ENCODE assay signal across 2 cellular contexts in the genomic region with DNA sequence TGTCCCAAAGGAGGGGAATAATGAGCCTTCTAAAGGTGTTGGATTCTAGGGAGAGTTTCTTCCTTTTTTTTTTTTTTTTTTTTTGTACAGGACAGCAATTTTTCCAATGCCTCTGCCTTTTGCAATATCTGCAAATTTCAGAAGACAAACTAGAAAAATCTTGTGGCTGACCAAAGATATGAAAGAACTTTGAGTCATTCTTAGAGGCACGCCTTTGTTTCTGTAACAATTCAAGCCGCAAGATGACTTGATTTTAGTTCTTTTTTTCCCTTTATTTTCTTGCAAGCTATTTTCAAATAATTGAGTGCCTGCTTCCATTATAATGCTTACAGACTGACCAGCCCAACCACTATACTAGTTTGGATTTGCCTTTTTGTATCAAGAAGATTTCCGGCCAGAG.
A peak's percentile ranks its signal among the peaks of the same experiment; 100 is the strongest.
TF ChIP-seq lines count a peak whose summit lies in the region.

No MANE protein-coding gene starts in this region.

TF ChIP-seq in A549, 52 proteins besides CTCF, POLR2A, EP300 and RAD21:
- TF ChIP-seq, protein P1, sequence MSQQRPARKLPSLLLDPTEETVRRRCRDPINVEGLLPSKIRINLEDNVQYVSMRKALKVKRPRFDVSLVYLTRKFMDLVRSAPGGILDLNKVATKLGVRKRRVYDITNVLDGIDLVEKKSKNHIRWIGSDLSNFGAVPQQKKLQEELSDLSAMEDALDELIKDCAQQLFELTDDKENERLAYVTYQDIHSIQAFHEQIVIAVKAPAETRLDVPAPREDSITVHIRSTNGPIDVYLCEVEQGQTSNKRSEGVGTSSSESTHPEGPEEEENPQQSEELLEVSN (IDR thresholded peaks at IDR 0.05; ENCODE audit: borderline replicate concordance, low read depth): no peak
- TF ChIP-seq, protein P2, sequence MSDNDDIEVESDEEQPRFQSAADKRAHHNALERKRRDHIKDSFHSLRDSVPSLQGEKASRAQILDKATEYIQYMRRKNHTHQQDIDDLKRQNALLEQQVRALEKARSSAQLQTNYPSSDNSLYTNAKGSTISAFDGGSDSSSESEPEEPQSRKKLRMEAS (IDR thresholded peaks at IDR 0.05): no peak
- no peak for TF ChIP-seq FOSB (CRISPR knock-in tag; IDR thresholded peaks at IDR 0.05)
- TF ChIP-seq KDM5A (IDR thresholded peaks at IDR 0.05): no peak
- TF ChIP-seq RCOR1 (IDR thresholded peaks at IDR 0.05; ENCODE audit: low read depth, low read length): no peak
- TF ChIP-seq EHMT2 (IDR thresholded peaks at IDR 0.05; ENCODE audit: low read depth): no peak
- TF ChIP-seq CBX8 (IDR thresholded peaks at IDR 0.05): no peak
- TF ChIP-seq, protein P3, sequence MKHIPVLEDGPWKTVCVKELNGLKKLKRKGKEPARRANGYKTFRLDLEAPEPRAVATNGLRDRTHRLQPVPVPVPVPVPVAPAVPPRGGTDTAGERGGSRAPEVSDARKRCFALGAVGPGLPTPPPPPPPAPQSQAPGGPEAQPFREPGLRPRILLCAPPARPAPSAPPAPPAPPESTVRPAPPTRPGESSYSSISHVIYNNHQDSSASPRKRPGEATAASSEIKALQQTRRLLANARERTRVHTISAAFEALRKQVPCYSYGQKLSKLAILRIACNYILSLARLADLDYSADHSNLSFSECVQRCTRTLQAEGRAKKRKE (CRISPR knock-in tag; IDR thresholded peaks at IDR 0.05; ENCODE audit: low read depth): no peak
- no peak for TF ChIP-seq SMC3 (IDR thresholded peaks at IDR 0.05)
- no peak for TF ChIP-seq HOXB13 (CRISPR knock-in tag; IDR thresholded peaks at IDR 0.05; ENCODE audit: low read depth)
- TF ChIP-seq KDM1A (IDR thresholded peaks at IDR 0.05; ENCODE audit: low read depth): no peak
- TF ChIP-seq FOSL2 (IDR thresholded peaks at IDR 0.05): no peak
- TF ChIP-seq FOSL2 (CRISPR knock-in tag; IDR thresholded peaks at IDR 0.05): no peak
- TF ChIP-seq CEBPB (IDR thresholded peaks at IDR 0.05): no peak
- TF ChIP-seq, protein P4, sequence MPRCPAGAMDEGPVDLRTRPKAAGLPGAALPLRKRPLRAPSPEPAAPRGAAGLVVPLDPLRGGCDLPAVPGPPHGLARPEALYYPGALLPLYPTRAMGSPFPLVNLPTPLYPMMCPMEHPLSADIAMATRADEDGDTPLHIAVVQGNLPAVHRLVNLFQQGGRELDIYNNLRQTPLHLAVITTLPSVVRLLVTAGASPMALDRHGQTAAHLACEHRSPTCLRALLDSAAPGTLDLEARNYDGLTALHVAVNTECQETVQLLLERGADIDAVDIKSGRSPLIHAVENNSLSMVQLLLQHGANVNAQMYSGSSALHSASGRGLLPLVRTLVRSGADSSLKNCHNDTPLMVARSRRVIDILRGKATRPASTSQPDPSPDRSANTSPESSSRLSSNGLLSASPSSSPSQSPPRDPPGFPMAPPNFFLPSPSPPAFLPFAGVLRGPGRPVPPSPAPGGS (IDR thresholded peaks at IDR 0.05): no peak
- TF ChIP-seq, protein P5, sequence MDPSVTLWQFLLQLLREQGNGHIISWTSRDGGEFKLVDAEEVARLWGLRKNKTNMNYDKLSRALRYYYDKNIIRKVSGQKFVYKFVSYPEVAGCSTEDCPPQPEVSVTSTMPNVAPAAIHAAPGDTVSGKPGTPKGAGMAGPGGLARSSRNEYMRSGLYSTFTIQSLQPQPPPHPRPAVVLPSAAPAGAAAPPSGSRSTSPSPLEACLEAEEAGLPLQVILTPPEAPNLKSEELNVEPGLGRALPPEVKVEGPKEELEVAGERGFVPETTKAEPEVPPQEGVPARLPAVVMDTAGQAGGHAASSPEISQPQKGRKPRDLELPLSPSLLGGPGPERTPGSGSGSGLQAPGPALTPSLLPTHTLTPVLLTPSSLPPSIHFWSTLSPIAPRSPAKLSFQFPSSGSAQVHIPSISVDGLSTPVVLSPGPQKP (IDR thresholded peaks at IDR 0.05; ENCODE audit: low read depth, low read length): no peak
- TF ChIP-seq HOXB5 (CRISPR knock-in tag; IDR thresholded peaks at IDR 0.05): no peak

TF ChIP-seq in K562, 482 proteins besides CTCF, POLR2A, EP300 and RAD21:
- TF ChIP-seq C11orf30 (IDR thresholded peaks at IDR 0.05; ENCODE audit: low read depth): peak; percentile 57
- TF ChIP-seq FOSL1 (tag; conservative IDR thresholded peaks at IDR 0.05): peak; percentile 65
- TF ChIP-seq, protein P6, sequence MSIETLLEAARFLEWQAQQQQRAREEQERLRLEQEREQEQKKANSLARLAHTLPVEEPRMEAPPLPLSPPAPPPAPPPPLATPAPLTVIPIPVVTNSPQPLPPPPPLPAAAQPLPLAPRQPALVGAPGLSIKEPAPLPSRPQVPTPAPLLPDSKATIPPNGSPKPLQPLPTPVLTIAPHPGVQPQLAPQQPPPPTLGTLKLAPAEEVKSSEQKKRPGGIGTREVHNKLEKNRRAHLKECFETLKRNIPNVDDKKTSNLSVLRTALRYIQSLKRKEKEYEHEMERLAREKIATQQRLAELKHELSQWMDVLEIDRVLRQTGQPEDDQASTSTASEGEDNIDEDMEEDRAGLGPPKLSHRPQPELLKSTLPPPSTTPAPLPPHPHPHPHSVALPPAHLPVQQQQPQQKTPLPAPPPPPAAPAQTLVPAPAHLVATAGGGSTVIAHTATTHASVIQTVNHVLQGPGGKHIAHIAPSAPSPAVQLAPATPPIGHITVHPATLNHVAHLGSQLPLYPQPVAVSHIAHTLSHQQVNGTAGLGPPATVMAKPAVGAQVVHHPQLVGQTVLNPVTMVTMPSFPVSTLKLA (conservative IDR thresholded peaks at IDR 0.05): 0 out of 4 replicates have a peak, but pooled peaks of 1 of the 2 experiments have one; percentile 15
- TF ChIP-seq MAFG (tag; conservative IDR thresholded peaks at IDR 0.05): 0 out of 2 replicates have a peak, but pooled peaks have one; percentile 30
- TF ChIP-seq, protein P7, sequence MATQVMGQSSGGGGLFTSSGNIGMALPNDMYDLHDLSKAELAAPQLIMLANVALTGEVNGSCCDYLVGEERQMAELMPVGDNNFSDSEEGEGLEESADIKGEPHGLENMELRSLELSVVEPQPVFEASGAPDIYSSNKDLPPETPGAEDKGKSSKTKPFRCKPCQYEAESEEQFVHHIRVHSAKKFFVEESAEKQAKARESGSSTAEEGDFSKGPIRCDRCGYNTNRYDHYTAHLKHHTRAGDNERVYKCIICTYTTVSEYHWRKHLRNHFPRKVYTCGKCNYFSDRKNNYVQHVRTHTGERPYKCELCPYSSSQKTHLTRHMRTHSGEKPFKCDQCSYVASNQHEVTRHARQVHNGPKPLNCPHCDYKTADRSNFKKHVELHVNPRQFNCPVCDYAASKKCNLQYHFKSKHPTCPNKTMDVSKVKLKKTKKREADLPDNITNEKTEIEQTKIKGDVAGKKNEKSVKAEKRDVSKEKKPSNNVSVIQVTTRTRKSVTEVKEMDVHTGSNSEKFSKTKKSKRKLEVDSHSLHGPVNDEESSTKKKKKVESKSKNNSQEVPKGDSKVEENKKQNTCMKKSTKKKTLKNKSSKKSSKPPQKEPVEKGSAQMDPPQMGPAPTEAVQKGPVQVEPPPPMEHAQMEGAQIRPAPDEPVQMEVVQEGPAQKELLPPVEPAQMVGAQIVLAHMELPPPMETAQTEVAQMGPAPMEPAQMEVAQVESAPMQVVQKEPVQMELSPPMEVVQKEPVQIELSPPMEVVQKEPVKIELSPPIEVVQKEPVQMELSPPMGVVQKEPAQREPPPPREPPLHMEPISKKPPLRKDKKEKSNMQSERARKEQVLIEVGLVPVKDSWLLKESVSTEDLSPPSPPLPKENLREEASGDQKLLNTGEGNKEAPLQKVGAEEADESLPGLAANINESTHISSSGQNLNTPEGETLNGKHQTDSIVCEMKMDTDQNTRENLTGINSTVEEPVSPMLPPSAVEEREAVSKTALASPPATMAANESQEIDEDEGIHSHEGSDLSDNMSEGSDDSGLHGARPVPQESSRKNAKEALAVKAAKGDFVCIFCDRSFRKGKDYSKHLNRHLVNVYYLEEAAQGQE (CRISPR knock-in tag; IDR thresholded peaks at IDR 0.05; ENCODE audit: low read depth): no peak
- TF ChIP-seq ZNF316 (IDR thresholded peaks at IDR 0.05): peak; percentile 69
- TF ChIP-seq RBM25 (IDR thresholded peaks at IDR 0.05; ENCODE audit: low read depth, low read length, severe bottlenecking): no peak
